ENCODE assay signal across 9 cellular contexts in the genomic region with DNA sequence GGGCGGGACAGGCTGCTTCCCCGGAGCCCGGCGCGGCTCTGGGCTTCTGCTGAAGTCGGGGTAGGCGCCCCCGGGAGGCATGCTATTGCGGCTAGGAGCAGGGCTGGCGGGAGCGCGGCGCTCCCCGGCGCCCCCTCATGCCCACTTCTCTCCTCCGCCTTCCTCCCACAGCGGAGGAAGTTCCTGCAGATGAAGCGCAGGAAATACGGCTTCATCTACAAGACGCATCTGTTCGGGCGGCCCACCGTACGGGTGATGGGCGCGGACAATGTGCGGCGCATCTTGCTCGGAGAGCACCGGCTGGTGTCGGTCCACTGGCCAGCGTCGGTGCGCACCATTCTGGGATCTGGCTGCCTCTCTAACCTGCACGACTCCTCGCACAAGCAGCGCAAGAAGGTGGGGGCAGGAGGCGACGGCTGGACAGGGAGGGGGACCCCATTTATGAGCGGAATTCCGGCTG. TPM values are rescaled to one million over a fixed set of nuclear protein-coding genes. Genes with fewer than 3 reads are reported as not detected.
DNase-seq lines count a peak whose midpoint lies in the region; ATAC-seq and TF ChIP-seq lines count a peak whose summit lies in the region.
"Had no signal": no experiment of that assay in that cellular context is flagged by ENCODE, and none has a peak within 500 bp of the region (broad histone marks: within the 10 kb centered on the region; RNA-seq: fewer than 3 reads in every experiment).

No MANE protein-coding gene starts in this region.

- intact Hi-C loops in ascending aorta (cut with DNase I) = no loop called here

- H3K4me1 Mint-ChIP-seq in naive B cell = peaks cover 20 to 40% (median 36%) of the 10 kb centered on the region in 3 donors

- peaks cover 51 to 82% (median 69%) of the 10 kb centered on the region in 3 donors for H3K27me3 Mint-ChIP-seq in naive B cell

- peak in 1 of 2 donors; percentile 31 for ATAC-seq in naive B cell (ENCODE audit: low read depth in 2 of 2)
- no peak for ATAC-seq in GM21723 (IDR thresholded peaks at IDR 0.05; ENCODE audit: unreplicated experiment)
- no peak for ATAC-seq in HG03469 (IDR thresholded peaks at IDR 0.05; ENCODE audit: unreplicated experiment)

- H3K9me3 ChIP-seq in ascending aorta = no peaks in the 10 kb centered on the region

- peaks cover 13 to 28% of the 10 kb centered on the region in 2 donors for H3K4me1 ChIP-seq in ascending aorta

- no peaks in the 10 kb centered on the region for H3K9me3 Mint-ChIP-seq in naive B cell

- peak overlapping the region in 3 of 6 donors; percentile 56 to 85 (median 69) for H3K27ac Mint-ChIP-seq in naive B cell

- no peaks in the 10 kb centered on the region for H3K36me3 ChIP-seq in ascending aorta

- DNase-seq in D341Med (ENCODE audit: low spot score) = peak; percentile 54
- peak; percentile 55 for DNase-seq in KG1 (lab: John Stamatoyannopoulos, UW)
- no peak for DNase-seq in ascending aorta (ENCODE audit: low spot score in 2 of 2)
- DNase-seq in naive B cell = no peak
- DNase-seq in HK-2 (ENCODE audit: unreplicated experiment) = no peak
- no peak for DNase-seq in anterior cingulate cortex (lab: John Stamatoyannopoulos, UW)

- no peaks in the 10 kb centered on the region for H3K36me3 Mint-ChIP-seq in naive B cell

- H3K27me3 ChIP-seq in ascending aorta = peaks cover 15% of the 10 kb centered on the region

- H3K27ac ChIP-seq in ascending aorta = no peak overlapping the region

- peak overlapping the region; percentile 66 to 90 (median 86) for H3K4me3 Mint-ChIP-seq in naive B cell

- H3K4me3 ChIP-seq in ascending aorta = peak overlapping the region; percentile 47 to 66

- no peak for TF ChIP-seq CTCF in ascending aorta (IDR thresholded peaks at IDR 0.05)

RNA-seq across cellular contexts. Expression of gene CYP26A1, which starts 0.5 kb away (rescaled TPM):
- not detected for total RNA-seq in ascending aorta
- polyA plus RNA-seq in naive B cell (ENCODE audit: low read depth in 6 of 6) = not detected

RNA-seq across cellular contexts. Expression of gene CYP26C1, which starts 13.6 kb away (rescaled TPM):
- not detected for total RNA-seq in ascending aorta
- polyA plus RNA-seq in naive B cell (ENCODE audit: low read depth in 6 of 6) = under 1 TPM in 1 of 6 donors, not detected in 5; 0.10 TPM
- total RNA-seq: LHCN-M2 had no signal

Comparison
In these comparisons a context has a peak if more than half of its experiments do, and no peak if none do; other contexts are left out.
1. DNase-seq: peak in D341Med (single experiment) and KG1 (single experiment); none in ascending aorta (0 of 2), naive B cell (single experiment), HK-2 (single experiment) and anterior cingulate cortex (0 of 58).